In genomic region chr13:44417876-44418275, GRCh38 we compare ENCODE assay signal across 1 cellular context.
TF ChIP-seq lines count a peak whose summit lies in the region.

No MANE protein-coding gene starts in this region.

TF ChIP-seq in HepG2, 621 proteins besides CTCF, POLR2A, EP300 and RAD21:
- no peak for TF ChIP-seq TGIF2 (CRISPR knock-in tag; IDR thresholded peaks at IDR 0.05)
- TF ChIP-seq FOSL1 (CRISPR knock-in tag; IDR thresholded peaks at IDR 0.05; ENCODE audit: borderline replicate concordance): no peak
- no peak for TF ChIP-seq CSRNP2 (CRISPR knock-in tag; conservative IDR thresholded peaks at IDR 0.05; ENCODE audit: low read depth)
- no peak for TF ChIP-seq HDAC2 (CRISPR knock-in tag; IDR thresholded peaks at IDR 0.05)
- TF ChIP-seq CEBPZ (IDR thresholded peaks at IDR 0.05; ENCODE audit: low read length): no peak
- no peak for TF ChIP-seq HHEX (CRISPR knock-in tag; IDR thresholded peaks at IDR 0.05)
- no peak for TF ChIP-seq ZNF768 (CRISPR knock-in tag; IDR thresholded peaks at IDR 0.05)
- TF ChIP-seq SP140L (CRISPR knock-in tag; IDR thresholded peaks at IDR 0.05; ENCODE audit: borderline replicate concordance): no peak
- TF ChIP-seq MAFG (CRISPR knock-in tag; IDR thresholded peaks at IDR 0.05): no peak
- no peak for TF ChIP-seq ZNF354B (CRISPR knock-in tag; IDR thresholded peaks at IDR 0.05)
- TF ChIP-seq ZGPAT (CRISPR knock-in tag; IDR thresholded peaks at IDR 0.05): no peak
- no peak for TF ChIP-seq ZNF780A (CRISPR knock-in tag; IDR thresholded peaks at IDR 0.05)
- TF ChIP-seq BRD4 (CRISPR knock-in tag; IDR thresholded peaks at IDR 0.05): no peak
- no peak for TF ChIP-seq MTERF4 (CRISPR knock-in tag; IDR thresholded peaks at IDR 0.05)
- TF ChIP-seq ZNF570 (CRISPR knock-in tag; IDR thresholded peaks at IDR 0.05; ENCODE audit: borderline replicate concordance): no peak
- no peak for TF ChIP-seq PHF5A (CRISPR knock-in tag; IDR thresholded peaks at IDR 0.05; ENCODE audit: low read depth, unreplicated experiment)
- TF ChIP-seq ZNF234 (CRISPR knock-in tag; conservative IDR thresholded peaks at IDR 0.05): no peak
